In the genomic region with DNA sequence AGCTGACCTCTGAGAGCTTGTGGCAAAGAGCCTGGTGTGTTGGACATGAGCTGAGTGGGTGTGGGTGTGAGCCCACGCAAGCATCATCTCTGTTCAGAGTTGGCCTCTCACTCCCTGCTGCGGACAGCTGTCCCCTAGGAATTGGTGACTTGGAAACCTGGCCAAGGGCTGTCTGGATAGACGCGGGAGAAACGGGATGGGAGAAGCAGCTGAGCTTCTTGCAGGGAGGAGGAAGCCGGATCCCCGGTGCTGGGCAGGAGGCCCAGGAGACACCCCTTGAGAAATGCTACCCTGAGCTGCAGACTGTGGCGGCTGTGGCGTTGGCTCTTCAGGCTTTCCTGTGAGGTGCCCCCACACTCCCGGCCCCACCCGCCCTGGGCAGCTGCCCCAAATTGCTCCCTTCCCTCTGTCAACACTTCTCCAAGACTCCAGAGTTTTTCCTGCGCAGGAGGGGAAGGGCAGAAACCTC, we compare ENCODE assay signal across 11 cellular contexts.
DNase-seq lines count a peak whose midpoint lies in the region; ATAC-seq, FAIRE-seq and TF ChIP-seq lines count a peak whose summit lies in the region.
"Had no signal": no experiment of that assay in that cellular context is flagged by ENCODE, and none has a peak within 500 bp of the region (broad histone marks: within the 10 kb centered on the region; RNA-seq: fewer than 3 reads in every experiment).

No MANE protein-coding gene starts in this region.

- H3K36me3 ChIP-seq in liver (ENCODE audit: control insufficient read depth in 4 of 4, insufficient read depth in 3 of 4, low read depth in 1 of 4, low read length in 3 of 4) (no peaks in the 10 kb centered on the region), HepG2 (replicated peaks in 1 of 2; ENCODE audit: control insufficient read depth in 1 of 2, insufficient read depth in 2 of 2, low read length in 2 of 2) (peaks cover 17 to 43% of the 10 kb centered on the region in 2 experiments; a peak in 4 of 5 replicates)

- H2AFZ ChIP-seq in HepG2 (ENCODE audit: low read length), result no peak overlapping the region

- in situ Hi-C loops in HepG2 (cut with HindIII; ENCODE audit: extremely low pct_ligation_motif_present, low pct_unique_long_range_greater_than_20kb), result no loop called here

- peaks cover 3% of the 10 kb centered on the region for H3K79me2 ChIP-seq in HepG2 (ENCODE audit: insufficient read depth, low read length)

- no peaks in the 10 kb centered on the region for H3K27me3 Mint-ChIP-seq in osteocyte (ENCODE audit: unreplicated experiment)
- peaks cover 3% of the 10 kb centered on the region for H3K27me3 Mint-ChIP-seq in activated CD4-positive, alpha-beta T cell treated with anti-CD3 and anti-CD28 coated beads for 36 hours
- peaks cover 2 to 16% (median 10%) of the 10 kb centered on the region in 5 donors for H3K27me3 Mint-ChIP-seq in naive thymus-derived CD8-positive, alpha-beta T cell

- TF ChIP-seq RAD21 in liver (IDR thresholded peaks at IDR 0.05) (no peak), HepG2 (CRISPR knock-in tag; IDR thresholded peaks at IDR 0.05) (no peak)

- WGBS in liver, result 80% methylated on average over 12 of the region's 12 CpGs
- 100% methylated on average over 3 of the region's 12 CpGs for WGBS in HepG2 (ENCODE audit: low lambda C conversion rate)

- no peak for ATAC-seq in HepG2
- no peak for ATAC-seq in activated CD4-positive, alpha-beta T cell treated with anti-CD3 and anti-CD28 coated beads for 36 hours
- ATAC-seq in naive thymus-derived CD8-positive, alpha-beta T cell, result no peak

- peaks cover 6% of the 10 kb centered on the region for H3K9me3 Mint-ChIP-seq in osteocyte (ENCODE audit: unreplicated experiment)
- peaks cover 2% of the 10 kb centered on the region for H3K9me3 Mint-ChIP-seq in activated CD4-positive, alpha-beta T cell treated with anti-CD3 and anti-CD28 coated beads for 36 hours (ENCODE audit: low read depth)
- peaks cover 0 to 15% (median 6%) of the 10 kb centered on the region in 9 donors for H3K9me3 Mint-ChIP-seq in naive thymus-derived CD8-positive, alpha-beta T cell

- peaks cover 51% of the 10 kb centered on the region for H3K4me1 Mint-ChIP-seq in osteocyte (ENCODE audit: unreplicated experiment)
- no peaks in the 10 kb centered on the region for H3K4me1 Mint-ChIP-seq in activated CD4-positive, alpha-beta T cell treated with anti-CD3 and anti-CD28 coated beads for 36 hours
- H3K4me1 Mint-ChIP-seq in naive thymus-derived CD8-positive, alpha-beta T cell, result peaks cover 0 to 2% (median 0%) of the 10 kb centered on the region in 4 donors

- CTCF ChIA-PET in HepG2 (lab: Yijun Ruan, JAX; ENCODE audit: low intra/inter-chr PET ratio, low total read pairs), result no interaction called here
- CTCF ChIA-PET in activated CD4-positive, alpha-beta T cell treated with anti-CD3 and anti-CD28 coated beads for 36 hours (lab: Charles Lee), result interaction anchor here (0.7 kb wide), 1 partner anchor 286 kb away, joined by 3 read pairs; no protein-coding TSS in a partner anchor

- no peaks in the 10 kb centered on the region for H3K9me3 ChIP-seq in liver (ENCODE audit: control insufficient read depth in 4 of 4, low read length in 3 of 4)
- no peaks in the 10 kb centered on the region for H3K9me3 ChIP-seq in HepG2 (ENCODE audit: low read length)

- TF ChIP-seq CTCF in liver (IDR thresholded peaks at IDR 0.05; ENCODE audit: low read depth, low read length, missing input control) (no peak), HepG2 (CRISPR knock-in tag; IDR thresholded peaks at IDR 0.05) (no peak), osteocyte (IDR thresholded peaks at IDR 0.05) (no peak)

- H3K36me3 Mint-ChIP-seq in osteocyte (ENCODE audit: unreplicated experiment), result peaks cover 39% of the 10 kb centered on the region
- no peaks in the 10 kb centered on the region for H3K36me3 Mint-ChIP-seq in activated CD4-positive, alpha-beta T cell treated with anti-CD3 and anti-CD28 coated beads for 36 hours (ENCODE audit: low read depth)
- H3K36me3 Mint-ChIP-seq in naive thymus-derived CD8-positive, alpha-beta T cell, result peaks cover 0 to 5% (median 0%) of the 10 kb centered on the region in 3 donors

- POLR2A ChIA-PET in HepG2 (lab: Yijun Ruan, JAX), result no interaction called here
- POLR2A ChIA-PET in activated CD4-positive, alpha-beta T cell treated with anti-CD3 and anti-CD28 coated beads for 36 hours (lab: Charles Lee), result no interaction called here
- POLR2A ChIA-PET in naive thymus-derived CD8-positive, alpha-beta T cell (lab: Charles Lee), result no interaction called here

- no peak for FAIRE-seq in HepG2 (lab: Jason Lieb, UNC)

- peaks cover 4% of the 10 kb centered on the region; the same call in 1 of the 2 replicates for H4K20me1 ChIP-seq in HepG2 (ENCODE audit: insufficient read depth, low read length)

- intact Hi-C loops in HepG2 (cut with micrococcal nuclease; ENCODE audit: unreplicated experiment), result loop anchor here (10.0 kb wide), 1 partner anchor 116 kb away; no protein-coding TSS in a partner anchor
- intact Hi-C loops in cardiac septum (cut with DNase I), result no loop called here
- intact Hi-C loops in activated CD4-positive, alpha-beta T cell treated with anti-CD3 and anti-CD28 coated beads for 36 hours (cut with DNase I, micrococcal nuclease), result loop anchor here in 1 of 2 experiments (10.0 kb wide), 2 partner anchors 286 to 416 kb away; partner anchors contain the start of gene DMBT1

- no peak overlapping the region for H3K4me3 ChIP-seq in liver (ENCODE audit: low read depth in 1 of 3, low read length in 3 of 3)
- H3K4me3 ChIP-seq in HepG2 (replicated peaks in 1 of 3; ENCODE audit: insufficient read depth in 1 of 3, low read depth in 2 of 3, low read length in 3 of 3), result no peak overlapping the region

- DNase-seq in HepG2 (ENCODE audit: low spot score) (no peak), cardiac septum (ENCODE audit: low spot score) (peak; percentile 88), osteocyte (ENCODE audit: extremely low spot score, unreplicated experiment) (no peak), inferior parietal cortex (ENCODE audit: extremely low spot score) (no peak), NCI-H2196 (lab: John Stamatoyannopoulos, UW; ENCODE audit: unreplicated experiment) (no peak)
- DNase-seq in activated CD4-positive, alpha-beta T cell treated with anti-CD3 and anti-CD28 coated beads for 36 hours, result no peak
- no peak for DNase-seq in naive thymus-derived CD8-positive, alpha-beta T cell
- DNase-seq: activated CD8-positive, alpha-beta memory T cell treated with anti-CD3 and anti-CD28 coated beads, Interleukin-2, amount 50 U/mL, for 4 hours; GDM1; occipital lobe had no signal

- no peak overlapping the region for H3K4me3 Mint-ChIP-seq in osteocyte (ENCODE audit: unreplicated experiment)
- no peak overlapping the region for H3K4me3 Mint-ChIP-seq in activated CD4-positive, alpha-beta T cell treated with anti-CD3 and anti-CD28 coated beads for 36 hours
- H3K4me3 Mint-ChIP-seq in naive thymus-derived CD8-positive, alpha-beta T cell, result no peak overlapping the region

- H3K27ac ChIP-seq in liver (ENCODE audit: low read depth in 1 of 2, low read length in 2 of 2), result peak overlapping the region; percentile 16 to 27
- no peak overlapping the region for H3K27ac ChIP-seq in HepG2 (ENCODE audit: extremely low read length, insufficient read depth, low read length)

- H3K4me1 ChIP-seq in liver (ENCODE audit: control insufficient read depth in 4 of 4, insufficient read depth in 4 of 4, low read length in 3 of 4) (peaks cover 5 to 24% (median 13%) of the 10 kb centered on the region in 4 donors), HepG2 (ENCODE audit: insufficient read depth, low read length) (peaks cover 18% of the 10 kb centered on the region)

- H3K27ac Mint-ChIP-seq in osteocyte (ENCODE audit: unreplicated experiment), result peak overlapping the region; percentile 92
- H3K27ac Mint-ChIP-seq in activated CD4-positive, alpha-beta T cell treated with anti-CD3 and anti-CD28 coated beads for 36 hours, result no peak overlapping the region
- no peak overlapping the region for H3K27ac Mint-ChIP-seq in naive thymus-derived CD8-positive, alpha-beta T cell

- no peak overlapping the region for H3K4me2 ChIP-seq in HepG2 (ENCODE audit: low read depth, low read length)

- TF ChIP-seq POLR2A in HepG2 (IDR thresholded peaks at IDR 0.05; ENCODE audit: insufficient read depth in 1 of 2, low read depth in 2 of 2, low read length in 2 of 2), result no peak

- H3K9ac ChIP-seq in liver (ENCODE audit: low read depth in 1 of 2, low read length in 2 of 2), result no peak overlapping the region
- no peak overlapping the region for H3K9ac ChIP-seq in HepG2 (ENCODE audit: insufficient read depth, low read depth, low read length)

- H3K27me3 ChIP-seq in liver (ENCODE audit: control insufficient read depth in 4 of 4, insufficient read depth in 4 of 4, low read length in 3 of 4), result no peaks in the 10 kb centered on the region
- no peaks in the 10 kb centered on the region for H3K27me3 ChIP-seq in HepG2 (ENCODE audit: control insufficient read depth in 1 of 2, insufficient read depth in 2 of 2, low read length in 2 of 2)

- BruUV-seq in HepG2 (replicated peaks; lab: Mats Ljungman, UMichigan), result no TSS peak

- TF ChIP-seq EP300 in HepG2 (IDR thresholded peaks at IDR 0.05; ENCODE audit: low read depth in 2 of 2, low read length in 2 of 2) (no peak), HepG2 (CRISPR knock-in tag; IDR thresholded peaks at IDR 0.05; ENCODE audit: borderline replicate concordance) (no peak)

TF ChIP-seq in HepG2, 621 proteins besides CTCF, POLR2A, EP300 and RAD21 (continues in another document):
- TF ChIP-seq SUZ12 (IDR thresholded peaks at IDR 0.05; ENCODE audit: low read depth, low read length) (no peak), GATA4 (IDR thresholded peaks at IDR 0.05; ENCODE audit: borderline replicate concordance, low read depth) (no peak), ZNF382 (CRISPR knock-in tag; IDR thresholded peaks at IDR 0.05; ENCODE audit: borderline replicate concordance) (no peak), ARNTL (CRISPR knock-in tag; IDR thresholded peaks at IDR 0.05) (no peak), ZKSCAN5 (CRISPR knock-in tag; IDR thresholded peaks at IDR 0.05) (no peak), THAP7 (CRISPR knock-in tag; IDR thresholded peaks at IDR 0.05) (no peak), ELF3 (CRISPR knock-in tag; IDR thresholded peaks at IDR 0.05) (no peak)
